Comparison of ENCODE assay signal across 16 cellular contexts in genomic region chr1:18661404-18662285, GRCh38. TPM values are rescaled to one million over a fixed set of nuclear protein-coding genes. Genes with fewer than 3 reads are reported as not detected.
DNase-seq lines count a peak whose midpoint lies in the region; ATAC-seq, FAIRE-seq and TF ChIP-seq lines count a peak whose summit lies in the region.
"Had no signal": no experiment of that assay in that cellular context is flagged by ENCODE, and none has a peak within 500 bp of the region (broad histone marks: within the 10 kb centered on the region; RNA-seq: fewer than 3 reads in every experiment).

No MANE protein-coding gene starts in this region.

- no peak for ATAC-seq in HG03520 (IDR thresholded peaks at IDR 0.05; ENCODE audit: unreplicated experiment)

- H2BK12ac ChIP-seq in H1 (ENCODE audit: low read depth, low read length), result 0 out of 2 replicates have a peak overlapping the region, but pooled peaks have one; percentile 33

- no peak for TF ChIP-seq POLR2A in H1 (IDR thresholded peaks at IDR 0.05; ENCODE audit: control extremely low read depth in 1 of 2, low read depth in 2 of 2, low read length in 2 of 2)

- peak overlapping the region; percentile 93; the same call in 1 of the 2 replicates for H2AK5ac ChIP-seq in H1 (ENCODE audit: low read depth, low read length)

- H3K27me3 ChIP-seq in H1 (replicated peaks in 1 of 4; ENCODE audit: control insufficient read depth in 3 of 4, extremely low read depth in 1 of 4, insufficient read depth in 3 of 4, low read length in 3 of 4) (peaks cover 2 to 47% (median 34%) of the 10 kb centered on the region in 4 experiments), osteoblast (ENCODE audit: insufficient read depth, low read length) (peaks cover 7% of the 10 kb centered on the region)
- H3K27me3 ChIP-seq: MG63 had no signal

- no peak for TF ChIP-seq CTCF in H1 (IDR thresholded peaks at IDR 0.05; ENCODE audit: control extremely low read depth in 1 of 3, insufficient read depth in 1 of 3, low read depth in 1 of 3, low read length in 3 of 3)
- TF ChIP-seq CTCF in osteoblast (IDR thresholded peaks at IDR 0.05; ENCODE audit: extremely low read depth, low read depth, low read length), result no peak
- no peak for TF ChIP-seq CTCF in GM20000 (IDR thresholded peaks at IDR 0.05; ENCODE audit: extremely low read depth, missing control alignments)

- no peaks in the 10 kb centered on the region for H3K9me3 ChIP-seq in H1 (ENCODE audit: insufficient read depth in 2 of 2, low read depth in 1 of 2, low read length in 1 of 2)
- H3K9me3 ChIP-seq in osteoblast (ENCODE audit: low read depth, low read length), result no peaks in the 10 kb centered on the region
- H3K9me3 ChIP-seq: MG63 had no signal

- H3K27ac ChIP-seq in H1 (ENCODE audit: low read depth, low read length), result no peak overlapping the region
- no peak overlapping the region for H3K27ac ChIP-seq in osteoblast (ENCODE audit: low read depth, low read length)
- H3K27ac ChIP-seq: KMS-11, RWPE1 had no signal

- no peak for TF ChIP-seq RAD21 in H1 (IDR thresholded peaks at IDR 0.05 in 1 of 2, conservative IDR thresholded peaks at IDR 0.05 in 1 of 2; ENCODE audit: low read depth in 2 of 2, low read length in 2 of 2)

- H2AFZ ChIP-seq in H1 (ENCODE audit: low read length) (no peak overlapping the region), osteoblast (ENCODE audit: low read length) (no peak overlapping the region)

- H3K56ac ChIP-seq in H1 (replicated peaks; ENCODE audit: insufficient read length, low read depth, low read length), result no peak overlapping the region

- H3K4me3 ChIP-seq in H1 (ENCODE audit: extremely low read depth in 1 of 4, insufficient read depth in 2 of 4, low read depth in 3 of 4, low read length in 4 of 4) (no peak overlapping the region), osteoblast (ENCODE audit: insufficient read depth, low read length) (no peak overlapping the region)
- H3K4me3 ChIP-seq: MG63 had no signal

- H3K23me2 ChIP-seq in H1 (ENCODE audit: low read depth, low read length), result no peaks in the 10 kb centered on the region

- no peaks in the 10 kb centered on the region for H3K36me3 ChIP-seq in H1 (ENCODE audit: control insufficient read depth in 2 of 4, insufficient read depth in 4 of 4, low read length in 3 of 4)
- no peaks in the 10 kb centered on the region for H3K36me3 ChIP-seq in osteoblast (ENCODE audit: insufficient read depth, low read length)
- H3K36me3 ChIP-seq: MG63 had no signal

- CTCF ChIA-PET in H1 (lab: Charles Lee; ENCODE audit: partially characterized antibody), result interaction anchor here (0.6 to 17.3 kb wide), 16 partner anchors 8 to 720 kb away, joined by 3 to 207 read pairs (median 3); no protein-coding TSS in a partner anchor

- no peak overlapping the region for H4K5ac ChIP-seq in H1 (ENCODE audit: insufficient read length, low read depth, low read length)

- H3K9ac ChIP-seq in H1 (replicated peaks in 1 of 4; ENCODE audit: extremely low read depth in 1 of 4, low read depth in 3 of 4, low read length in 3 of 4), result no peak overlapping the region
- H3K9ac ChIP-seq: KMS-11 had no signal

- peaks cover 0 to 20% (median 4%) of the 10 kb centered on the region in 4 experiments; a peak in 4 of 7 replicates for H3K4me1 ChIP-seq in H1 (replicated peaks in 1 of 4; ENCODE audit: control insufficient read depth in 3 of 4, insufficient read depth in 4 of 4, low read length in 3 of 4)
- no peaks in the 10 kb centered on the region for H3K4me1 ChIP-seq in osteoblast (ENCODE audit: insufficient read depth, low read length)

- H4K91ac ChIP-seq in H1 (replicated peaks; ENCODE audit: insufficient read length, low read length), result no peak overlapping the region

- no peaks in the 10 kb centered on the region for H3K79me2 ChIP-seq in H1 (ENCODE audit: control insufficient read depth in 1 of 2, insufficient read depth in 2 of 2, low read length in 2 of 2)
- H3K79me2 ChIP-seq in osteoblast (ENCODE audit: insufficient read depth, low read length), result no peaks in the 10 kb centered on the region

- 67% methylated on average over 15 of the region's 17 CpGs; no CpG with 5 or more reads in 1 of the 2 experiments for WGBS in H1 (ENCODE audit: extremely low coverage in 1 of 2, insufficient coverage in 1 of 2, insufficient read length in 1 of 2, insufficient replicate concordance in 2 of 2, low coverage in 1 of 2, low lambda C conversion rate in 2 of 2, missing lambda C conversion rate in 1 of 2), 2 experiments

- H4K8ac ChIP-seq in H1 (ENCODE audit: extremely low read depth, insufficient read depth, low read length), result no peak overlapping the region

- H3K4me2 ChIP-seq in H1 (ENCODE audit: insufficient read depth in 1 of 2, low read depth in 2 of 2, low read length in 2 of 2) (no peak overlapping the region; a peak in 1 of 4 replicates), osteoblast (ENCODE audit: insufficient read depth, low read length) (no peak overlapping the region)
- H3K4me2 ChIP-seq: KMS-11 had no signal

- H2BK5ac ChIP-seq in H1 (ENCODE audit: low read depth, low read length), result no peak overlapping the region

- FAIRE-seq in H1 (lab: Jason Lieb, UNC), result no peak
- FAIRE-seq: G401.6, GM12891 had no signal

- no peak overlapping the region; the same call in 1 of the 2 replicates for H3K18ac ChIP-seq in H1 (ENCODE audit: extremely low read depth, low read length)

- H3K79me1 ChIP-seq in H1 (ENCODE audit: low read depth, low read length), result no peaks in the 10 kb centered on the region

- H4K20me1 ChIP-seq in H1 (replicated peaks in 1 of 2; ENCODE audit: control insufficient read depth in 1 of 2, insufficient read depth in 2 of 2, low read length in 2 of 2), result peaks cover 2% of the 10 kb centered on the region in 2 experiments
- no peaks in the 10 kb centered on the region for H4K20me1 ChIP-seq in osteoblast (ENCODE audit: insufficient read depth, low read length)

- H3K23ac ChIP-seq in H1 (ENCODE audit: insufficient read length), result no peak overlapping the region

- H3K4ac ChIP-seq in H1 (replicated peaks; ENCODE audit: insufficient read length, low read depth, low read length), result no peak overlapping the region

- no peak overlapping the region for H3K14ac ChIP-seq in H1 (ENCODE audit: insufficient read length)

- TF ChIP-seq EP300 in H1 (IDR thresholded peaks at IDR 0.05; ENCODE audit: borderline replicate concordance in 1 of 2, low read depth in 2 of 2, low read length in 2 of 2), result no peak

- H2BK15ac ChIP-seq in H1 (ENCODE audit: low read length), result 0 out of 2 replicates have a peak overlapping the region, but pooled peaks have one; percentile 88

- peak; percentile 66 for DNase-seq in NCI-H748 (lab: John Stamatoyannopoulos, UW; ENCODE audit: unreplicated experiment)
- DNase-seq in NCI-H748 treated with DMSO at 0.1 percent for 48 hours (lab: John Stamatoyannopoulos, UW), result no peak
- peak; percentile 49 for DNase-seq in HT-29 (ENCODE audit: low spot score)
- DNase-seq in H1 (ENCODE audit: low read depth in 1 of 2, low spot score in 2 of 2), result no peak
- DNase-seq in osteoblast (ENCODE audit: insufficient read length, low spot score, missing footprints), result peak; percentile 68
- DNase-seq in GM20000 (ENCODE audit: low spot score), result no peak
- DNase-seq: Calu3; CD4-positive, CD25-positive, alpha-beta regulatory T cell; MG63; NCI-H2081 had no signal

- no peak overlapping the region for H2BK120ac ChIP-seq in H1 (replicated peaks; ENCODE audit: low read depth, low read length)

- H2BK20ac ChIP-seq in H1 (ENCODE audit: low read length), result no peak overlapping the region

- POLR2A ChIA-PET in H1 (lab: Charles Lee; ENCODE audit: partially characterized antibody), result interaction anchor here (0.6 to 1.2 kb wide), 3 partner anchors 11 to 228 kb away, joined by 3 read pairs; no protein-coding TSS in a partner anchor

TF ChIP-seq in H1, 55 proteins besides CTCF, POLR2A, EP300 and RAD21:
- TF ChIP-seq EZH2 (IDR thresholded peaks at IDR 0.05; ENCODE audit: low read depth, low read length, severe bottlenecking) (no peak), KDM1A (IDR thresholded peaks at IDR 0.05; ENCODE audit: borderline replicate concordance, low read length) (peak; percentile 84), TCF12 (IDR thresholded peaks at IDR 0.05; ENCODE audit: low read depth, low read length) (no peak), TEAD4 (IDR thresholded peaks at IDR 0.05; ENCODE audit: low read depth, low read length) (no peak), SP4 (IDR thresholded peaks at IDR 0.05; ENCODE audit: low read length) (no peak), BRCA1 (IDR thresholded peaks at IDR 0.05; ENCODE audit: low read depth, low read length) (no peak), CTBP2 (IDR thresholded peaks at IDR 0.05; ENCODE audit: borderline replicate concordance, insufficient read depth, insufficient read length, low read length) (no peak)

RNA-seq across cellular contexts. Expression of gene PAX7, which starts 31.0 kb away (rescaled TPM):
- total RNA-seq in HT-29 (2014; rRNA removed; shearing (Covaris generic)), result not detected in 2 replicates
- total RNA-seq in H1 (2021; fragmentation: NEBNext Ultra II Directional; extraction: Animal tissue kit (Norgen Biotek cat#: 25700)), result not detected in 2 replicates
- polyA plus RNA-seq in H1 (2011; rRNA removed), result 0.02 TPM in 1 of 2 replicates, not detected in the other
- polyA plus RNA-seq in H1 (2011; cell fraction: cytosol; rRNA removed), result 0.03 TPM
- polyA plus RNA-seq in H1 (2011; cell fraction: nucleus; rRNA removed), result 0.03 TPM
- polyA plus RNA-seq in H1 (2012, experiment 1 of 2), result 0.03 to 0.08 TPM in 2 of 4 replicates, not detected in the others
- polyA plus RNA-seq in H1 (2012, experiment 2 of 2), result 0.07 TPM
- 0.02 TPM for polyA plus RNA-seq in H1 (2013, experiment 1 of 2)
- polyA plus RNA-seq in H1 (2013, experiment 2 of 2), result 0.02 TPM
- 0.13 TPM in 1 of 2 replicates, not detected in the other for polyA minus RNA-seq in H1 (2011; rRNA and poly(A)+ RNA removed)
- not detected for polyA minus RNA-seq in H1 (2011; cell fraction: cytosol; rRNA and poly(A)+ RNA removed)
- 0.40 TPM for polyA minus RNA-seq in H1 (2011; cell fraction: nucleus; rRNA and poly(A)+ RNA removed)
- not detected in 2 replicates for total RNA-seq in osteoblast
- total RNA-seq: Calu3; CD4-positive, CD25-positive, alpha-beta regulatory T cell; SK-MEL-5 had no signal
- polyA plus RNA-seq: CD4-positive, CD25-positive, alpha-beta regulatory T cell had no signal

Comparison
In these comparisons a context has a peak if more than half of its experiments do, and no peak if none do; other contexts are left out.
1. DNase-seq: peak in NCI-H748 (single experiment), HT-29 (single experiment) and osteoblast (single experiment); none in NCI-H748 treated with DMSO at 0.1 percent for 48 hours (single experiment), H1 (0 of 2) and GM20000 (single experiment).